Comparison of ENCODE assay signal across 20 cellular contexts in genomic region chr11:86397351-86397750, GRCh38. TPM values are rescaled to one million over a fixed set of nuclear protein-coding genes. Genes with fewer than 3 reads are reported as not detected.
DNase-seq lines count a peak whose midpoint lies in the region; ATAC-seq, FAIRE-seq and TF ChIP-seq lines count a peak whose summit lies in the region.
"Had no signal": no experiment of that assay in that cellular context is flagged by ENCODE, and none has a peak within 500 bp of the region (broad histone marks: within the 10 kb centered on the region; RNA-seq: fewer than 3 reads in every experiment).

No MANE protein-coding gene starts in this region.

- no peak overlapping the region for H3K4me3 ChIP-seq in endothelial cell of umbilical vein (replicated peaks in 1 of 3; ENCODE audit: insufficient read depth in 1 of 3, low read depth in 1 of 3, low read length in 3 of 3)
- no peak overlapping the region for H3K4me3 ChIP-seq in thyroid gland (replicated peaks in 1 of 3)
- H3K4me3 ChIP-seq: A549; BLaER1 treated with 17β-estradiol and CSF1 and Interleukin-3, amounts not matched to agents 10 nM and 100 nM had no signal

- H3K4me1 ChIP-seq in endothelial cell of umbilical vein (ENCODE audit: control insufficient read depth, extremely low read depth, insufficient read depth, low read length) = peaks cover 24% of the 10 kb centered on the region
- H3K4me1 ChIP-seq in thyroid gland = peaks cover 24 to 28% of the 10 kb centered on the region in 2 donors
- H3K4me1 ChIP-seq: A549; BLaER1 treated with 17β-estradiol and CSF1 and Interleukin-3, amounts not matched to agents 10 nM and 100 nM; Caco-2 had no signal

- no peak overlapping the region for H3K4me2 ChIP-seq in endothelial cell of umbilical vein (ENCODE audit: insufficient read depth, low read length)
- H3K4me2 ChIP-seq: A549; BLaER1 treated with 17β-estradiol and CSF1 and Interleukin-3, amounts not matched to agents 10 nM and 100 nM had no signal

- POLR2A ChIA-PET in endothelial cell of umbilical vein (lab: Charles Lee) = no interaction called here

- no peak overlapping the region for H3K27ac ChIP-seq in endothelial cell of umbilical vein (ENCODE audit: insufficient read depth, low read depth, low read length)
- peak overlapping the region; percentile 72 to 83 (median 80) for H3K27ac ChIP-seq in thyroid gland
- H3K27ac ChIP-seq: 22Rv1; A549; BLaER1 treated with 17β-estradiol and CSF1 and Interleukin-3, amounts not matched to agents 10 nM and 100 nM; C4-2B had no signal

- DNase-seq in DMS79 treated with DMSO at 0.1 percent for 48 hours (lab: John Stamatoyannopoulos, UW) (peak; percentile 16), DMS79 (lab: John Stamatoyannopoulos, UW) (no peak), endothelial cell of umbilical vein (ENCODE audit: low read depth, low spot score) (no peak), thyroid gland (peak; percentile 77 to 85)
- DNase-seq: AML-193; Caco-2; Calu3; CD4-positive, alpha-beta T cell; CD8-positive, alpha-beta T cell; GF-D8 had no signal

- CTCF ChIA-PET in endothelial cell of umbilical vein (lab: Charles Lee) = interaction anchor here (1.3 to 3.3 kb wide), 2 partner anchors 35 to 37 kb away, joined by 5 to 13 read pairs; no protein-coding TSS in a partner anchor

- H3K79me2 ChIP-seq in endothelial cell of umbilical vein (ENCODE audit: control insufficient read depth, insufficient read depth, low read length) = no peaks in the 10 kb centered on the region

- H3K36me3 ChIP-seq in endothelial cell of umbilical vein (ENCODE audit: control insufficient read depth in 2 of 2, extremely low read depth in 1 of 2, insufficient read depth in 2 of 2, low read length in 2 of 2) (no peaks in the 10 kb centered on the region), thyroid gland (no peaks in the 10 kb centered on the region)
- H3K36me3 ChIP-seq: BLaER1 treated with 17β-estradiol and CSF1 and Interleukin-3, amounts not matched to agents 10 nM and 100 nM had no signal

- H2AFZ ChIP-seq in endothelial cell of umbilical vein (ENCODE audit: low read depth, low read length) = peak overlapping the region; percentile 46

- dilution Hi-C loops in endothelial cell of umbilical vein (cut with MboI; ENCODE audit: extremely low pct_ligation_motif_present, low sequenced_read_pairs) = no loop called here

- no peaks in the 10 kb centered on the region for H4K20me1 ChIP-seq in endothelial cell of umbilical vein (replicated peaks; ENCODE audit: control insufficient read depth, extremely low read depth, insufficient read depth, low read length)
- H4K20me1 ChIP-seq: BLaER1 treated with 17β-estradiol and CSF1 and Interleukin-3, amounts not matched to agents 10 nM and 100 nM had no signal

- TF ChIP-seq POLR2A in endothelial cell of umbilical vein (IDR thresholded peaks at IDR 0.05; ENCODE audit: low read depth, low read length) = no peak
- TF ChIP-seq POLR2A in thyroid gland (IDR thresholded peaks at IDR 0.05) = no peak

- ATAC-seq in HG02852 (IDR thresholded peaks at IDR 0.05; ENCODE audit: unreplicated experiment) = no peak
- no peak for ATAC-seq in HG03025 (IDR thresholded peaks at IDR 0.05; ENCODE audit: low FRiP score, unreplicated experiment)
- ATAC-seq: A549; CD8-positive, alpha-beta T cell had no signal

- H3K9me1 ChIP-seq in endothelial cell of umbilical vein (replicated peaks; ENCODE audit: control insufficient read depth, extremely low read depth, insufficient read depth, low read length) = no peaks in the 10 kb centered on the region

- no peaks in the 10 kb centered on the region for H3K27me3 ChIP-seq in endothelial cell of umbilical vein (ENCODE audit: control insufficient read depth in 2 of 2, insufficient read depth in 2 of 2, low read length in 2 of 2)
- H3K27me3 ChIP-seq in thyroid gland = no peaks in the 10 kb centered on the region
- H3K27me3 ChIP-seq: BLaER1 treated with 17β-estradiol and CSF1 and Interleukin-3, amounts not matched to agents 10 nM and 100 nM had no signal

- no TSS peak for BruUV-seq in endothelial cell of umbilical vein (replicated peaks; lab: Mats Ljungman, UMichigan)

- no peaks in the 10 kb centered on the region for H3K9me3 ChIP-seq in endothelial cell of umbilical vein (replicated peaks; ENCODE audit: control insufficient read depth, insufficient read depth, low read length)
- no peaks in the 10 kb centered on the region for H3K9me3 ChIP-seq in thyroid gland
- H3K9me3 ChIP-seq: A549; BLaER1 treated with 17β-estradiol and CSF1 and Interleukin-3, amounts not matched to agents 10 nM and 100 nM; Caco-2 had no signal

- TF ChIP-seq CTCF in endothelial cell of umbilical vein (IDR thresholded peaks at IDR 0.05; ENCODE audit: extremely low read depth in 1 of 2, insufficient read depth in 1 of 2, low read depth in 1 of 2, low read length in 2 of 2) (no peak), thyroid gland (IDR thresholded peaks at IDR 0.05) (no peak)

- FAIRE-seq in endothelial cell of umbilical vein (lab: Jason Lieb, UNC) = peak; percentile 18
- FAIRE-seq: A549, D721Med, G401.6, GM12891 had no signal

- no peak overlapping the region for H3K9ac ChIP-seq in endothelial cell of umbilical vein (replicated peaks; ENCODE audit: extremely low read depth, insufficient read depth, low read length)
- H3K9ac ChIP-seq: BLaER1 treated with 17β-estradiol and CSF1 and Interleukin-3, amounts not matched to agents 10 nM and 100 nM had no signal

- intact Hi-C loops in endothelial cell of umbilical vein (cut with micrococcal nuclease) (no loop called here), thyroid gland (cut with DNase I) (no loop called here)

TF ChIP-seq in endothelial cell of umbilical vein, 7 proteins besides CTCF, POLR2A, EP300 and RAD21:
- no peak for TF ChIP-seq EZH2 (IDR thresholded peaks at IDR 0.05; ENCODE audit: borderline replicate concordance, low read depth, low read length, severe bottlenecking)
- no peak for TF ChIP-seq POLR2AphosphoS5 (IDR thresholded peaks at IDR 0.05; ENCODE audit: insufficient read depth, low read depth, low read length)
- TF ChIP-seq GATA2 (IDR thresholded peaks at IDR 0.05; ENCODE audit: insufficient read depth, insufficient read length, low read depth, low read length) = no peak
- TF ChIP-seq FOS (IDR thresholded peaks at IDR 0.05; ENCODE audit: borderline replicate concordance, insufficient read depth, low read length) = no peak
- no peak for TF ChIP-seq JUN (IDR thresholded peaks at IDR 0.05; ENCODE audit: borderline replicate concordance, insufficient read depth, insufficient read length, low read depth)
- no peak for TF ChIP-seq MYC (IDR thresholded peaks at IDR 0.05; ENCODE audit: low read depth, low read length)

RNA-seq across cellular contexts. Expression of gene CCDC81, which starts 22.7 kb away (rescaled TPM):
- total RNA-seq in endothelial cell of umbilical vein (0.55 and 1.1 TPM in 2 replicates), thyroid gland (1 to 10 TPM in 3 of 4 donors, under 1 TPM in 1; 0.34 to 5.0 (median 2.8) TPM)
- polyA plus RNA-seq in endothelial cell of umbilical vein = 0.25 and 0.57 TPM in 2 replicates
- 0.52 and 0.69 TPM in 2 replicates for polyA plus RNA-seq in endothelial cell of umbilical vein (2011; cell fraction: cytosol; rRNA removed)
- polyA plus RNA-seq in endothelial cell of umbilical vein (2011; cell fraction: nucleus; rRNA removed) = 1.9 and 2.0 TPM in 2 replicates
- 4.2 and 8.9 TPM in 2 replicates for polyA plus RNA-seq in endothelial cell of umbilical vein (2012)
- polyA minus RNA-seq in endothelial cell of umbilical vein = 0.29 and 0.45 TPM in 2 replicates
- polyA minus RNA-seq in endothelial cell of umbilical vein (2011; cell fraction: cytosol; rRNA and poly(A)+ RNA removed) = not detected
- polyA minus RNA-seq in endothelial cell of umbilical vein (2011; cell fraction: nucleus; rRNA and poly(A)+ RNA removed) = 1.9 and 2.2 TPM in 2 replicates
- total RNA-seq: A172 had no signal

Comparison
In these comparisons a context has a peak if more than half of its experiments do, and no peak if none do; other contexts are left out.
1. DNase-seq: peak in DMS79 treated with DMSO at 0.1 percent for 48 hours (single experiment) and thyroid gland (2 of 2); none in DMS79 (single experiment) and endothelial cell of umbilical vein (single experiment).